Comparison of ENCODE assay signal across 13 cellular contexts in genomic region chr16:31130336-31130812, GRCh38. TPM values are rescaled to one million over a fixed set of nuclear protein-coding genes. Genes with fewer than 3 reads are reported as not detected.
DNase-seq lines count a peak whose midpoint lies in the region; ATAC-seq and TF ChIP-seq lines count a peak whose summit lies in the region.
"Had no signal": no experiment of that assay in that cellular context is flagged by ENCODE, and none has a peak within 500 bp of the region (broad histone marks: within the 10 kb centered on the region; RNA-seq: fewer than 3 reads in every experiment).

No MANE protein-coding gene starts in this region.

- 87 to 93% methylated on average over 9 of the region's 9 CpGs for WGBS in heart right ventricle, 2 donors

- H3K9me3 ChIP-seq in heart right ventricle, result no peaks in the 10 kb centered on the region
- no peaks in the 10 kb centered on the region for H3K9me3 ChIP-seq in osteoblast (ENCODE audit: low read depth, low read length)

- H3K4me3 Mint-ChIP-seq in activated naive CD8-positive, alpha-beta T cell treated with anti-CD3 and anti-CD28 coated beads for 36 hours, result no peak overlapping the region
- H3K4me3 Mint-ChIP-seq: activated B cell treated with CpG ODN at 0.5 μM for 24 hours had no signal

- H3K36me3 Mint-ChIP-seq in activated naive CD8-positive, alpha-beta T cell treated with anti-CD3 and anti-CD28 coated beads for 36 hours, result peaks cover 3% of the 10 kb centered on the region

- H3K9me3 Mint-ChIP-seq in activated naive CD8-positive, alpha-beta T cell treated with anti-CD3 and anti-CD28 coated beads for 36 hours, result no peaks in the 10 kb centered on the region
- H3K9me3 Mint-ChIP-seq: activated B cell treated with CpG ODN at 0.5 μM for 24 hours had no signal

- TF ChIP-seq CTCF in heart right ventricle (IDR thresholded peaks at IDR 0.05) (no peak), osteoblast (IDR thresholded peaks at IDR 0.05; ENCODE audit: extremely low read depth, low read depth, low read length) (no peak), foreskin keratinocyte (conservative IDR thresholded peaks at IDR 0.05) (no peak)

- H3K27ac ChIP-seq in heart right ventricle (peak overlapping the region in 6 of 10 donors; percentile 58 to 97 (median 76)), epithelial cell of prostate (peak overlapping the region; percentile 96), osteoblast (ENCODE audit: low read depth, low read length) (no peak overlapping the region), foreskin keratinocyte (no peak overlapping the region)

- H3K36me3 ChIP-seq in heart right ventricle (peaks cover 0 to 75% (median 47%) of the 10 kb centered on the region in 9 donors), osteoblast (ENCODE audit: insufficient read depth, low read length) (peaks cover 8% of the 10 kb centered on the region)

- no peak overlapping the region for H3K4me2 ChIP-seq in osteoblast (ENCODE audit: insufficient read depth, low read length)

- ATAC-seq in heart right ventricle (peak in 1 of 8 donors; percentile 16), Right ventricle myocardium inferior (no peak), foreskin keratinocyte (no peak), HG02610 (IDR thresholded peaks at IDR 0.05; ENCODE audit: unreplicated experiment) (no peak)

- H3K4me1 ChIP-seq in heart right ventricle (peaks cover 3 to 63% (median 39%) of the 10 kb centered on the region in 9 donors), osteoblast (ENCODE audit: insufficient read depth, low read length) (peaks cover 4% of the 10 kb centered on the region), foreskin keratinocyte (peaks cover 18% of the 10 kb centered on the region)

- intact Hi-C loops in heart right ventricle (cut with DNase I), result no loop called here
- intact Hi-C loops in Right ventricle myocardium inferior (cut with DNase I), result no loop called here

- H3K27me3 ChIP-seq in heart right ventricle, result no peaks in the 10 kb centered on the region
- peaks cover 4% of the 10 kb centered on the region for H3K27me3 ChIP-seq in osteoblast (ENCODE audit: insufficient read depth, low read length)
- H3K27me3 ChIP-seq in foreskin keratinocyte, result no peaks in the 10 kb centered on the region

- H3K4me3 ChIP-seq in heart right ventricle (peak overlapping the region in 1 of 10 donors; percentile 18), osteoblast (ENCODE audit: insufficient read depth, low read length) (no peak overlapping the region)

- H3K4me1 Mint-ChIP-seq in activated naive CD8-positive, alpha-beta T cell treated with anti-CD3 and anti-CD28 coated beads for 36 hours, result no peaks in the 10 kb centered on the region
- H3K4me1 Mint-ChIP-seq: activated B cell treated with CpG ODN at 0.5 μM for 24 hours had no signal

- no peak overlapping the region for H2AFZ ChIP-seq in osteoblast (ENCODE audit: low read length)

- H4K20me1 ChIP-seq in osteoblast (ENCODE audit: insufficient read depth, low read length), result no peaks in the 10 kb centered on the region

- no peak overlapping the region for H3K27ac Mint-ChIP-seq in activated naive CD8-positive, alpha-beta T cell treated with anti-CD3 and anti-CD28 coated beads for 36 hours
- H3K27ac Mint-ChIP-seq: activated B cell treated with CpG ODN at 0.5 μM for 24 hours had no signal

- peak in 1 of 2 donors; percentile 23 for DNase-seq in heart right ventricle
- no peak for DNase-seq in Right ventricle myocardium inferior (ENCODE audit: missing footprints)
- DNase-seq in epithelial cell of prostate (ENCODE audit: low read depth, low spot score), result no peak
- peak; percentile 8 for DNase-seq in osteoblast (ENCODE audit: insufficient read length, low spot score, missing footprints)
- DNase-seq in foreskin keratinocyte, result no peak
- DNase-seq in activated naive CD8-positive, alpha-beta T cell treated with anti-CD3 and anti-CD28 coated beads for 36 hours, result no peak
- DNase-seq in stimulated activated naive CD4-positive, alpha-beta T cell (lab: John Stamatoyannopoulos, UW), result no peak
- DNase-seq: activated B cell treated with CpG ODN at 0.5 μM for 24 hours, activated T-cell treated with anti-CD3 and anti-CD28 coated beads for 4 hours, NCI-H526 had no signal

- H3K27me3 Mint-ChIP-seq in activated naive CD8-positive, alpha-beta T cell treated with anti-CD3 and anti-CD28 coated beads for 36 hours, result no peaks in the 10 kb centered on the region
- H3K27me3 Mint-ChIP-seq: activated B cell treated with CpG ODN at 0.5 μM for 24 hours had no signal

- H3K79me2 ChIP-seq in osteoblast (ENCODE audit: insufficient read depth, low read length), result no peaks in the 10 kb centered on the region

RNA-seq across cellular contexts. Expression of gene PRSS8, which starts 5.2 kb away (rescaled TPM):
- total RNA-seq in heart right ventricle (under 1 TPM in 4 of 10 donors, not detected in 6; 0.15 to 0.57 (median 0.25) TPM), Right ventricle myocardium inferior (not detected), osteoblast (not detected in 2 replicates), foreskin keratinocyte (50.2 and 54.2 TPM in 2 replicates)
- polyA plus RNA-seq in heart right ventricle (under 1 TPM in 1 of 2 donors, not detected in 1; 0.09 TPM), foreskin keratinocyte (77.6 and 85.5 TPM in 2 replicates)
- total RNA-seq in activated naive CD8-positive, alpha-beta T cell treated with anti-CD3 and anti-CD28 coated beads for 36 hours, result not detected
- total RNA-seq: activated B cell treated with CpG ODN at 0.5 μM for 24 hours, dermis microvascular lymphatic vessel endothelial cell, lung microvascular endothelial cell had no signal

RNA-seq across cellular contexts. Expression of gene KAT8, which starts 12.9 kb away (rescaled TPM):
- total RNA-seq in heart right ventricle, result 10 to 100 TPM; 51.9 to 79.9 (median 66.0) TPM
- polyA plus RNA-seq in heart right ventricle, result 100 to 1,000 TPM in 1 of 2 donors, 10 to 100 TPM in 1; 56.3 to 107 TPM
- 67.4 TPM for total RNA-seq in Right ventricle myocardium inferior
- total RNA-seq in osteoblast, result 31.8 and 35.1 TPM in 2 replicates
- total RNA-seq in foreskin keratinocyte, result 33.6 and 34.3 TPM in 2 replicates
- polyA plus RNA-seq in foreskin keratinocyte, result 26.7 and 29.5 TPM in 2 replicates
- 10 to 100 TPM; 48.9 to 49.9 TPM for total RNA-seq in activated naive CD8-positive, alpha-beta T cell treated with anti-CD3 and anti-CD28 coated beads for 36 hours

RNA-seq across cellular contexts. Expression of gene PRSS36, which starts 19.5 kb away (rescaled TPM):
- total RNA-seq in heart right ventricle (1 to 10 TPM in 6 of 10 donors, under 1 TPM in 4; 0.30 to 3.1 (median 1.3) TPM), Right ventricle myocardium inferior (3.0 TPM), osteoblast (0.29 TPM in 1 of 2 replicates, not detected in the other), foreskin keratinocyte (0.31 and 0.53 TPM in 2 replicates)
- polyA plus RNA-seq in heart right ventricle (1 to 10 TPM; 1.2 to 3.4 TPM), foreskin keratinocyte (0.34 and 0.69 TPM in 2 replicates)
- total RNA-seq in activated naive CD8-positive, alpha-beta T cell treated with anti-CD3 and anti-CD28 coated beads for 36 hours, result under 1 TPM in 1 of 2 experiments, not detected in 1; 0.74 TPM

RNA-seq across cellular contexts. Expression of gene BCKDK, which starts 22.2 kb away (rescaled TPM):
- total RNA-seq in heart right ventricle (10 to 100 TPM; 62.8 to 90.9 (median 74.7) TPM), Right ventricle myocardium inferior (79.7 TPM), osteoblast (25.9 and 30.0 TPM in 2 replicates), foreskin keratinocyte (41.1 and 41.9 TPM in 2 replicates)
- polyA plus RNA-seq in heart right ventricle (10 to 100 TPM; 26.1 to 57.2 TPM), foreskin keratinocyte (58.7 and 60.3 TPM in 2 replicates)
- total RNA-seq in activated naive CD8-positive, alpha-beta T cell treated with anti-CD3 and anti-CD28 coated beads for 36 hours, result 10 to 100 TPM; 45.5 to 49.3 TPM

RNA-seq across cellular contexts. Expression of gene VKORC1, which starts 35.8 kb away (rescaled TPM):
- total RNA-seq in heart right ventricle, result 10 to 100 TPM; 27.0 to 68.1 (median 31.8) TPM
- 100 to 1,000 TPM in 1 of 2 donors, 10 to 100 TPM in 1; 46.2 to 139 TPM for polyA plus RNA-seq in heart right ventricle
- total RNA-seq in Right ventricle myocardium inferior, result 41.1 TPM
- total RNA-seq in osteoblast, result 132 and 147 TPM in 2 replicates
- 82.5 and 85.9 TPM in 2 replicates for total RNA-seq in foreskin keratinocyte
- polyA plus RNA-seq in foreskin keratinocyte, result 122 and 129 TPM in 2 replicates
- 10 to 100 TPM; 57.9 to 61.3 TPM for total RNA-seq in activated naive CD8-positive, alpha-beta T cell treated with anti-CD3 and anti-CD28 coated beads for 36 hours

Comparison
In these comparisons a context has a peak if more than half of its experiments do, and no peak if none do; other contexts are left out.
1. H3K27ac ChIP-seq: peak in heart right ventricle (6 of 10) and epithelial cell of prostate (single experiment); none in osteoblast (single experiment) and foreskin keratinocyte (single experiment).
2. RNA of gene PRSS8, which starts 5.2 kb away (total RNA-seq): 50.2 to 54.2 TPM in foreskin keratinocyte; 0.15 to 0.57 TPM in heart right ventricle, not detected in Right ventricle myocardium inferior (single experiment), not detected in osteoblast and not detected in activated naive CD8-positive, alpha-beta T cell treated with anti-CD3 and anti-CD28 coated beads for 36 hours; every median in the first group is over 10 times any median in the second.